In the genomic region with DNA sequence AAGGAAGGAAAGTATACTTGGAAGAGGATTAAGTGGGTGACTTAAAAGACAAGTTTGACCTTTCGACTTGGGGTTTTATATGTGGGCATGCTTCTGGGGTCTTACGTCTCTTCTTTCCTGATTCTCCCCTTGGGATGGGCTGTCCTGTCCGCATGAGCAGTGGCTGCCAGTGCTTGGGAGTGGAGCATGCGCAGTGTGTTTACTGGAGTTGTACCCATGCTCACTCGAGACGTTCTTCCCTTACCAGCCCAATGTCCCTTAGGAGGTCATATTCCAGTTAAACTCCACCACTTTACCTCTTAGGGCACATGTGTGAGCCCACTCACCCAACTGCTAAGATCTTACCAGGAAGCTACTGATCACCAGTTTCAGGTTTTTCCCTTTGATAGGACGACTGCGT, we compare ENCODE assay signal across 18 cellular contexts. TPM values are rescaled to one million over a fixed set of nuclear protein-coding genes. Genes with fewer than 3 reads are reported as not detected.
DNase-seq lines count a peak whose midpoint lies in the region; ATAC-seq, FAIRE-seq and TF ChIP-seq lines count a peak whose summit lies in the region.
"Had no signal": no experiment of that assay in that cellular context is flagged by ENCODE, and none has a peak within 500 bp of the region (broad histone marks: within the 10 kb centered on the region; RNA-seq: fewer than 3 reads in every experiment).

No MANE protein-coding gene starts in this region.

- POLR2A ChIA-PET in H1 (lab: Charles Lee; ENCODE audit: partially characterized antibody), result no interaction called here

- H3K4me3 Mint-ChIP-seq in neural progenitor cell, result no peak overlapping the region
- H3K4me3 Mint-ChIP-seq: CD4-positive, CD25-positive, alpha-beta regulatory T cell; CD8-positive, alpha-beta T cell had no signal

- H2AFZ ChIP-seq in H1 (ENCODE audit: low read length) (no peak overlapping the region), neural progenitor cell (replicated peaks) (no peak overlapping the region)

- H3K4me1 Mint-ChIP-seq in neural progenitor cell, result peaks cover 9% of the 10 kb centered on the region

- H3K4ac ChIP-seq in H1 (replicated peaks; ENCODE audit: insufficient read length, low read depth, low read length), result no peak overlapping the region

- no peaks in the 10 kb centered on the region for H4K20me1 ChIP-seq in H1 (replicated peaks in 1 of 2; ENCODE audit: control insufficient read depth in 1 of 2, insufficient read depth in 2 of 2, low read length in 2 of 2)
- H4K20me1 ChIP-seq in neural progenitor cell (ENCODE audit: low read depth), result no peaks in the 10 kb centered on the region
- H4K20me1 ChIP-seq: BLaER1 had no signal

- H3K4me2 ChIP-seq in H1 (ENCODE audit: insufficient read depth in 1 of 2, low read depth in 2 of 2, low read length in 2 of 2) (no peak overlapping the region), neural progenitor cell (no peak overlapping the region)
- H3K4me2 ChIP-seq: BLaER1 had no signal

- in situ Hi-C loops in SK-MEL-5 (cut with HindIII; ENCODE audit: low pct_unique_long_range_greater_than_20kb, low sequenced_read_pairs), result no loop called here

- CTCF ChIA-PET in H1 (lab: Charles Lee; ENCODE audit: partially characterized antibody), result interaction anchor here (0.6 to 1.7 kb wide), 8 partner anchors 12 to 641 kb away, joined by 3 to 8 read pairs (median 3); a partner anchor contains a TSS

- no peak for TF ChIP-seq POLR2A in H1 (IDR thresholded peaks at IDR 0.05; ENCODE audit: control extremely low read depth in 1 of 2, low read depth in 2 of 2, low read length in 2 of 2)

- H3K23me2 ChIP-seq in H1 (ENCODE audit: low read depth, low read length), result no peaks in the 10 kb centered on the region

- 92% methylated on average over 8 of the region's 8 CpGs; no CpG with 5 or more reads in 1 of the 2 experiments for WGBS in H1 (ENCODE audit: extremely low coverage in 1 of 2, insufficient coverage in 1 of 2, insufficient read length in 1 of 2, insufficient replicate concordance in 2 of 2, low coverage in 1 of 2, low lambda C conversion rate in 2 of 2, missing lambda C conversion rate in 1 of 2), 2 experiments

- H2BK20ac ChIP-seq in H1 (ENCODE audit: low read length), result no peak overlapping the region

- H2BK120ac ChIP-seq in H1 (replicated peaks; ENCODE audit: low read depth, low read length), result no peak overlapping the region

- no peak overlapping the region for H3K23ac ChIP-seq in H1 (ENCODE audit: insufficient read length)

- DNase-seq in SK-MEL-5 (ENCODE audit: low read depth, low spot score) (peak; percentile 22), H1 (ENCODE audit: low read depth in 1 of 2, low spot score in 2 of 2) (no peak), neural progenitor cell (ENCODE audit: low spot score) (no peak), NAMALWA (ENCODE audit: low spot score) (no peak), middle frontal gyrus (ENCODE audit: extremely low spot score, low spot score) (no peak)
- DNase-seq: Caco-2; CD4-positive, CD25-positive, alpha-beta regulatory T cell; CD8-positive, alpha-beta T cell; DMS153; DND-41; GOT3; H7; HCEC 1CT had no signal

- H3K79me1 ChIP-seq in H1 (ENCODE audit: low read depth, low read length), result no peaks in the 10 kb centered on the region

- H3K4me1 ChIP-seq in H1 (replicated peaks in 1 of 4; ENCODE audit: control insufficient read depth in 3 of 4, insufficient read depth in 4 of 4, low read length in 3 of 4) (no peaks in the 10 kb centered on the region), neural progenitor cell (peaks cover 7% of the 10 kb centered on the region)
- H3K4me1 ChIP-seq: BLaER1, Caco-2 had no signal

- H4K5ac ChIP-seq in H1 (ENCODE audit: insufficient read length, low read depth, low read length), result no peak overlapping the region

- H4K91ac ChIP-seq in H1 (replicated peaks; ENCODE audit: insufficient read length, low read length), result no peak overlapping the region

- H3K27ac ChIP-seq in H1 (ENCODE audit: low read depth, low read length), result no peak overlapping the region
- no peak overlapping the region for H3K27ac ChIP-seq in neural progenitor cell
- H3K27ac ChIP-seq: BLaER1, C4-2B had no signal

- ATAC-seq in HG02981 (IDR thresholded peaks at IDR 0.05; ENCODE audit: unreplicated experiment), result no peak
- ATAC-seq: CD8-positive, alpha-beta T cell had no signal

- H3K18ac ChIP-seq in H1 (ENCODE audit: extremely low read depth, low read length), result no peak overlapping the region

- no peak for TF ChIP-seq CTCF in H1 (IDR thresholded peaks at IDR 0.05; ENCODE audit: control extremely low read depth in 1 of 3, insufficient read depth in 1 of 3, low read depth in 1 of 3, low read length in 3 of 3)
- TF ChIP-seq CTCF in neural progenitor cell (IDR thresholded peaks at IDR 0.05), result no peak

- H3K27me3 ChIP-seq in H1 (replicated peaks in 1 of 4; ENCODE audit: control insufficient read depth in 3 of 4, extremely low read depth in 1 of 4, insufficient read depth in 3 of 4, low read length in 3 of 4) (0 out of 7 replicates have a peak, but pooled peaks cover 0 to 2% (median under 1%) of the 10 kb centered on the region in 4 experiments), neural progenitor cell (no peaks in the 10 kb centered on the region)
- H3K27me3 ChIP-seq: BLaER1 had no signal

- no peak for TF ChIP-seq EP300 in H1 (IDR thresholded peaks at IDR 0.05; ENCODE audit: borderline replicate concordance in 1 of 2, low read depth in 2 of 2, low read length in 2 of 2)

- H3K56ac ChIP-seq in H1 (replicated peaks; ENCODE audit: insufficient read length, low read depth, low read length), result no peak overlapping the region

- H3K9ac ChIP-seq in H1 (replicated peaks in 1 of 4; ENCODE audit: extremely low read depth in 1 of 4, low read depth in 3 of 4, low read length in 3 of 4) (no peak overlapping the region), neural progenitor cell (no peak overlapping the region)
- H3K9ac ChIP-seq: BLaER1 had no signal

- no peak overlapping the region for H3K4me3 ChIP-seq in H1 (ENCODE audit: extremely low read depth in 1 of 4, insufficient read depth in 2 of 4, low read depth in 3 of 4, low read length in 4 of 4)
- H3K4me3 ChIP-seq in neural progenitor cell, result no peak overlapping the region
- H3K4me3 ChIP-seq: BLaER1 had no signal

- H3K9me3 Mint-ChIP-seq in neural progenitor cell, result no peaks in the 10 kb centered on the region
- H3K9me3 Mint-ChIP-seq: CD8-positive, alpha-beta T cell had no signal

- H3K27me3 Mint-ChIP-seq in neural progenitor cell (ENCODE audit: insufficient read depth, low read depth), result peaks cover 5% of the 10 kb centered on the region

- H3K36me3 ChIP-seq in H1 (ENCODE audit: control insufficient read depth in 2 of 4, insufficient read depth in 4 of 4, low read length in 3 of 4) (no peaks in the 10 kb centered on the region), neural progenitor cell (no peaks in the 10 kb centered on the region)
- H3K36me3 ChIP-seq: BLaER1 had no signal

- no peaks in the 10 kb centered on the region for H3F3A ChIP-seq in neural progenitor cell (ENCODE audit: low read depth)

- no peaks in the 10 kb centered on the region for H3K36me3 Mint-ChIP-seq in neural progenitor cell
- H3K36me3 Mint-ChIP-seq: CD4-positive, CD25-positive, alpha-beta regulatory T cell; CD8-positive, alpha-beta T cell had no signal

- H3K79me2 ChIP-seq in H1 (ENCODE audit: control insufficient read depth in 1 of 2, insufficient read depth in 2 of 2, low read length in 2 of 2), result no peaks in the 10 kb centered on the region
- H3K79me2 ChIP-seq in neural progenitor cell (ENCODE audit: low read depth), result no peaks in the 10 kb centered on the region

- H2BK15ac ChIP-seq in H1 (ENCODE audit: low read length), result no peak overlapping the region

- H3K14ac ChIP-seq in H1 (ENCODE audit: insufficient read length), result no peak overlapping the region

- H3K27ac Mint-ChIP-seq in neural progenitor cell, result peak overlapping the region; percentile 5
- H3K27ac Mint-ChIP-seq: CD4-positive, CD25-positive, alpha-beta regulatory T cell; CD8-positive, alpha-beta T cell had no signal

- no peak overlapping the region for H2BK5ac ChIP-seq in H1 (ENCODE audit: low read depth, low read length)

- no peak overlapping the region for H2AK5ac ChIP-seq in H1 (ENCODE audit: low read depth, low read length)

- H4K8ac ChIP-seq in H1 (ENCODE audit: extremely low read depth, insufficient read depth, low read length), result no peak overlapping the region

- FAIRE-seq in H1 (lab: Jason Lieb, UNC), result no peak
- FAIRE-seq: G401.6, GM12892 had no signal

- 0 out of 2 replicates have a peak overlapping the region, but pooled peaks have one; percentile 7 for H2BK12ac ChIP-seq in H1 (ENCODE audit: low read depth, low read length)

- H3K9me3 ChIP-seq in H1 (ENCODE audit: insufficient read depth in 2 of 2, low read depth in 1 of 2, low read length in 1 of 2) (no peaks in the 10 kb centered on the region), neural progenitor cell (ENCODE audit: low read depth) (no peaks in the 10 kb centered on the region)
- H3K9me3 ChIP-seq: BLaER1, Caco-2 had no signal

- TF ChIP-seq RAD21 in H1 (IDR thresholded peaks at IDR 0.05 in 1 of 2, conservative IDR thresholded peaks at IDR 0.05 in 1 of 2; ENCODE audit: low read depth in 2 of 2, low read length in 2 of 2), result no peak

TF ChIP-seq in H1, 55 proteins besides CTCF, POLR2A, EP300 and RAD21:
- TF ChIP-seq JUN (IDR thresholded peaks at IDR 0.05; ENCODE audit: low read depth, low read length) (no peak), TBP (IDR thresholded peaks at IDR 0.05; ENCODE audit: low read depth, low read length) (no peak)
TF ChIP-seq in H1: peak in this region for 0.

RNA-seq across cellular contexts. Expression of a gene that starts 20.0 kb away (rescaled TPM):
- 27.4 TPM in 2 replicates for total RNA-seq in SK-MEL-5 (2014; rRNA removed; shearing (Covaris generic))
- polyA plus RNA-seq in SK-MEL-5 (2015; cell fraction: cytosol; rRNA removed), result 34.0 and 36.3 TPM in 2 replicates
- 4.4 and 4.9 TPM in 2 replicates for polyA plus RNA-seq in SK-MEL-5 (2015; cell fraction: nucleus; rRNA removed)
- total RNA-seq in H1 (2021; fragmentation: NEBNext Ultra II Directional; extraction: Animal tissue kit (Norgen Biotek cat#: 25700)), result 14.4 and 15.5 TPM in 2 replicates
- polyA plus RNA-seq in H1 (2011; rRNA removed), result 20.8 and 22.7 TPM in 2 replicates
- polyA plus RNA-seq in H1 (2011; cell fraction: cytosol; rRNA removed), result 22.9 TPM
- 22.8 TPM for polyA plus RNA-seq in H1 (2011; cell fraction: nucleus; rRNA removed)
- polyA plus RNA-seq in H1 (2012, experiment 1 of 2), result 9.2 to 10.4 TPM (median 10.0 TPM) in 4 replicates
- polyA plus RNA-seq in H1 (2012, experiment 2 of 2), result 3.5 TPM
- polyA plus RNA-seq in H1 (2013, experiment 1 of 2), result 8.5 TPM
- polyA plus RNA-seq in H1 (2013, experiment 2 of 2), result 9.3 TPM
- polyA minus RNA-seq in H1 (2011; rRNA and poly(A)+ RNA removed), result 8.6 and 8.9 TPM in 2 replicates
- polyA minus RNA-seq in H1 (2011; cell fraction: cytosol; rRNA and poly(A)+ RNA removed), result 11.2 TPM
- 19.0 TPM for polyA minus RNA-seq in H1 (2011; cell fraction: nucleus; rRNA and poly(A)+ RNA removed)
- total RNA-seq in neural progenitor cell (ENCODE audit: low replicate concordance), result 7.7 and 10.2 TPM in 2 replicates
